12 cellular contexts compared by ENCODE assay signal in genomic region chr7:98137134-98137825, GRCh38.
"Had no signal": no experiment of that assay in that cellular context is flagged by ENCODE, and none has a peak within 500 bp of the region (broad histone marks: within the 10 kb centered on the region; RNA-seq: fewer than 3 reads in every experiment).

No MANE protein-coding gene starts in this region.

- H3K9me3 Mint-ChIP-seq: activated naive CD4-positive, alpha-beta T cell treated with anti-CD3 and anti-CD28 coated beads, Interleukin-2, amount 50 U/mL, for 24 hours; activated T-cell treated with anti-CD3 and anti-CD28 coated beads, Interleukin-2, amount 50 U/mL, for 24 hours had no signal

- H3K4me3 Mint-ChIP-seq: activated CD8-positive, alpha-beta memory T cell treated with anti-CD3 and anti-CD28 coated beads, Interleukin-2, amount 10 ng/mL, durations not matched to agents 7 days and 5 days; activated naive CD4-positive, alpha-beta T cell treated with anti-CD3 and anti-CD28 coated beads, Interleukin-2, amount 50 U/mL, for 24 hours; activated T-cell treated with anti-CD3 and anti-CD28 coated beads, Interleukin-2, amount 50 U/mL, for 24 hours had no signal

- H3K27me3 Mint-ChIP-seq: activated naive CD4-positive, alpha-beta T cell treated with anti-CD3 and anti-CD28 coated beads, Interleukin-2, amount 50 U/mL, for 24 hours; activated T-cell treated with anti-CD3 and anti-CD28 coated beads, Interleukin-2, amount 50 U/mL, for 24 hours had no signal

- DNase-seq: activated CD4-positive, alpha-beta T cell treated with anti-CD3 and anti-CD28 coated beads, Interleukin-2, amount 50 U/mL, for 4 hours; activated CD8-positive, alpha-beta memory T cell treated with anti-CD3 and anti-CD28 coated beads, Interleukin-2, amount 10 ng/mL, durations not matched to agents 7 days and 5 days; activated effector memory CD4-positive, alpha-beta T cell treated with Interleukin-2 at 50 U/mL for 16 hours; activated T-cell treated with anti-CD3 and anti-CD28 coated beads, Interleukin-2, amount 50 U/mL, for 24 hours; effector CD4-positive, alpha-beta T cell; lower lobe of right lung; retina; stomach had no signal

- H3K27me3 ChIP-seq: stomach had no signal

- H3K9me3 ChIP-seq: lower lobe of right lung, stomach, thoracic aorta had no signal

- ATAC-seq: activated CD8-positive, alpha-beta memory T cell treated with anti-CD3 and anti-CD28 coated beads, Interleukin-2, amount 10 ng/mL, durations not matched to agents 7 days and 5 days had no signal

- H3K4me3 ChIP-seq: coronary artery, lower lobe of right lung, skin epidermis, stomach, thoracic aorta had no signal

- H3K36me3 ChIP-seq: thoracic aorta had no signal

- H3K27ac ChIP-seq: coronary artery, lower lobe of right lung, skin epidermis, thoracic aorta had no signal

- H3K27ac Mint-ChIP-seq: activated CD8-positive, alpha-beta memory T cell treated with anti-CD3 and anti-CD28 coated beads, Interleukin-2, amount 10 ng/mL, durations not matched to agents 7 days and 5 days; activated naive CD4-positive, alpha-beta T cell treated with anti-CD3 and anti-CD28 coated beads, Interleukin-2, amount 50 U/mL, for 24 hours; activated T-cell treated with anti-CD3 and anti-CD28 coated beads, Interleukin-2, amount 50 U/mL, for 24 hours had no signal
